ENCODE assay signal across 8 cellular contexts in the genomic region with DNA sequence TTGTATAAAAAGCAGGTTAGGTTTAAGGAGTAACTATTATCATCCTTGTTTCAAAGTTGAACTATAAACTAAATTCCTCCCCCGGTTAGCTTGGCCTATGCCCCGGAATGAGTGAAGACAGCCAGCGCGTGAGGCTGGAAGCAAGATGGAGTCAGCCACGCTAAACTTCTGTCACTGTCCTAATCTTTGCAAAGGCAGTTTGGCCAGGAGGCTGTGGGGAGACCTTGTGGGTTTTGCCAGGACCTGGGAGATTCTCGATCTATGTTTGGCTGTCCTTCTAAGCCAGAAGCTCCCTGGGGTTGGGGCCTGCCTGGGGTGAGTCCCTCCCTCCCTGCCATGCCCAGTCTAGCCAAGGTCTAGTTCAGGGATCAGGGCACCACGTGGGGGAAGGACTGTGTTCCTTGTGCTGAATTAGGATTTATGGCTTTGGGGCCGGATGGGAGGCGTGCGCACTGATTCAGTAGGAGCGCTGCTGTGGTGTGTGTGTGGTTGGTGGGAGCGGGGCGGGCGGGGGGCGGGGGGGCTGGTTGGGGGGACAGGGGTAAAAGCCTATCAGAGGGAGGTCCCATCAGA. TPM values are rescaled to one million over a fixed set of nuclear protein-coding genes. Genes with fewer than 3 reads are reported as not detected.
DNase-seq lines count a peak whose midpoint lies in the region; ATAC-seq and TF ChIP-seq lines count a peak whose summit lies in the region.

No MANE protein-coding gene starts in this region.

- no peaks in the 10 kb centered on the region for H3K9me3 Mint-ChIP-seq in central memory CD8-positive, alpha-beta T cell

- H3K9me3 ChIP-seq in SK-N-SH (no peaks in the 10 kb centered on the region), thymus (ENCODE audit: control insufficient read depth) (peaks cover 2% of the 10 kb centered on the region)

- no peaks in the 10 kb centered on the region for H3K36me3 Mint-ChIP-seq in central memory CD8-positive, alpha-beta T cell (ENCODE audit: insufficient read depth)

- peak overlapping the region; percentile 79; the same call in 1 of the 2 replicates for H3K9ac ChIP-seq in SK-N-SH

- H3K36me3 ChIP-seq in SK-N-SH (replicated peaks in 1 of 2; ENCODE audit: control insufficient read depth in 1 of 2, insufficient read depth in 2 of 2, low read length in 1 of 2) (no peaks in the 10 kb centered on the region), thymus (ENCODE audit: control insufficient read depth, insufficient read depth) (no peaks in the 10 kb centered on the region)

- H3K4me1 ChIP-seq in SK-N-SH (ENCODE audit: control insufficient read depth in 1 of 2, insufficient read depth in 2 of 2, low read depth in 1 of 2, low read length in 1 of 2) (peaks cover 0 to 10% of the 10 kb centered on the region in 2 experiments; a peak in 1 of 4 replicates), thymus (ENCODE audit: control insufficient read depth, insufficient read depth, low read length) (no peaks in the 10 kb centered on the region)

- TF ChIP-seq RAD21 in SK-N-SH (IDR thresholded peaks at IDR 0.05; ENCODE audit: low read length) = no peak

- in situ Hi-C loops in G401 (cut with HindIII; ENCODE audit: low sequenced_read_pairs) = no loop called here

- CTCF ChIA-PET in SK-N-SH (lab: Yijun Ruan, JAX) = interaction anchor here (0.6 to 8.3 kb wide), 4 partner anchors 35 to 142 kb away, joined by 3 to 79 read pairs (median 8); no protein-coding TSS in a partner anchor

- H3K4me3 Mint-ChIP-seq in central memory CD8-positive, alpha-beta T cell = peak overlapping the region; percentile 63

- H3K27me3 Mint-ChIP-seq in central memory CD8-positive, alpha-beta T cell = peaks cover 32% of the 10 kb centered on the region

- DNase-seq in G401 (ENCODE audit: low spot score) (peak; percentile 29), SK-N-SH (peak; percentile 83), medulla oblongata (ENCODE audit: extremely low spot score) (peak; percentile 39), middle frontal gyrus (ENCODE audit: extremely low spot score, low spot score) (no peak), ecto neural progenitor cell (ENCODE audit: low spot score) (no peak)
- DNase-seq in central memory CD8-positive, alpha-beta T cell (ENCODE audit: low spot score in 2 of 2) = no peak

- no peak; a peak in 1 of 4 replicates for TF ChIP-seq EP300 in SK-N-SH (IDR thresholded peaks at IDR 0.05; ENCODE audit: borderline replicate concordance in 1 of 2, low read depth in 1 of 2, low read length in 1 of 2)

- H3K4me2 ChIP-seq in SK-N-SH = peak overlapping the region; percentile 87; the same call in 1 of the 2 replicates

- peaks cover 12% of the 10 kb centered on the region for H3K4me1 Mint-ChIP-seq in central memory CD8-positive, alpha-beta T cell

- peak overlapping the region; percentile 96 for H2AFZ ChIP-seq in SK-N-SH (ENCODE audit: low read depth)

- ATAC-seq in central memory CD8-positive, alpha-beta T cell (replicated peaks; ENCODE audit: extremely low read depth, poor library complexity, severe bottlenecking) = no peak
- no peak for ATAC-seq in GM18867 (IDR thresholded peaks at IDR 0.05; ENCODE audit: unreplicated experiment)

- TF ChIP-seq CTCF in SK-N-SH (IDR thresholded peaks at IDR 0.05) = no peak

- peak overlapping the region; percentile 68 for H3K27ac Mint-ChIP-seq in central memory CD8-positive, alpha-beta T cell (ENCODE audit: low read depth)

- H3K4me3 ChIP-seq in SK-N-SH (ENCODE audit: low read depth in 2 of 2, low read length in 1 of 2) = peak overlapping the region; percentile 61 to 81
- no peak overlapping the region for H3K4me3 ChIP-seq in thymus (ENCODE audit: low read length)

- H3K27me3 ChIP-seq in SK-N-SH (ENCODE audit: insufficient read depth) (no peaks in the 10 kb centered on the region), thymus (ENCODE audit: control insufficient read depth, insufficient read depth) (peaks cover 28% of the 10 kb centered on the region)

- H3K9me2 ChIP-seq in SK-N-SH = no peaks in the 10 kb centered on the region

- peaks cover 40% of the 10 kb centered on the region; the same call in 1 of the 2 replicates for H3K79me2 ChIP-seq in SK-N-SH (ENCODE audit: insufficient read depth)

- H3F3A ChIP-seq in SK-N-SH (replicated peaks; ENCODE audit: insufficient read depth) = peaks cover 16% of the 10 kb centered on the region

- peak overlapping the region in 1 of 2 experiments; percentile 83; a peak in 2 of 4 replicates for H3K27ac ChIP-seq in SK-N-SH (ENCODE audit: low read depth in 2 of 2, low read length in 1 of 2)
- H3K27ac ChIP-seq in thymus (ENCODE audit: low read depth) = peak overlapping the region; percentile 42

- WGBS in SK-N-SH (ENCODE audit: low lambda C conversion rate) = 51% methylated on average over 15 of the region's 15 CpGs
- WGBS in thymus = 33% methylated on average over 15 of the region's 15 CpGs

- peaks cover 7% of the 10 kb centered on the region; the same call in 1 of the 2 replicates for H4K20me1 ChIP-seq in SK-N-SH (ENCODE audit: insufficient read depth)

- POLR2A ChIA-PET in SK-N-SH (lab: Yijun Ruan, JAX) = interaction anchor here (0.5 to 0.8 kb wide), 3 partner anchors 40 to 639 kb away, joined by 3 read pairs; no protein-coding TSS in a partner anchor

TF ChIP-seq in SK-N-SH, 30 proteins besides CTCF, POLR2A, EP300 and RAD21:
- TF ChIP-seq, protein P1, sequence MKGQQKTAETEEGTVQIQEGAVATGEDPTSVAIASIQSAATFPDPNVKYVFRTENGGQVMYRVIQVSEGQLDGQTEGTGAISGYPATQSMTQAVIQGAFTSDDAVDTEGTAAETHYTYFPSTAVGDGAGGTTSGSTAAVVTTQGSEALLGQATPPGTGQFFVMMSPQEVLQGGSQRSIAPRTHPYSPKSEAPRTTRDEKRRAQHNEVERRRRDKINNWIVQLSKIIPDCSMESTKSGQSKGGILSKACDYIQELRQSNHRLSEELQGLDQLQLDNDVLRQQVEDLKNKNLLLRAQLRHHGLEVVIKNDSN (IDR thresholded peaks at IDR 0.05; ENCODE audit: borderline replicate concordance, low read depth) = peak; percentile 13; the same call in 1 of the 2 replicates
- no peak for TF ChIP-seq NRF1 (IDR thresholded peaks at IDR 0.05; ENCODE audit: low read depth, low read length)
- TF ChIP-seq SMC3 (IDR thresholded peaks at IDR 0.05; ENCODE audit: low read depth, low read length) = no peak
- no peak for TF ChIP-seq TEAD4 (IDR thresholded peaks at IDR 0.05; ENCODE audit: borderline replicate concordance, insufficient read depth)
- TF ChIP-seq, protein P2, sequence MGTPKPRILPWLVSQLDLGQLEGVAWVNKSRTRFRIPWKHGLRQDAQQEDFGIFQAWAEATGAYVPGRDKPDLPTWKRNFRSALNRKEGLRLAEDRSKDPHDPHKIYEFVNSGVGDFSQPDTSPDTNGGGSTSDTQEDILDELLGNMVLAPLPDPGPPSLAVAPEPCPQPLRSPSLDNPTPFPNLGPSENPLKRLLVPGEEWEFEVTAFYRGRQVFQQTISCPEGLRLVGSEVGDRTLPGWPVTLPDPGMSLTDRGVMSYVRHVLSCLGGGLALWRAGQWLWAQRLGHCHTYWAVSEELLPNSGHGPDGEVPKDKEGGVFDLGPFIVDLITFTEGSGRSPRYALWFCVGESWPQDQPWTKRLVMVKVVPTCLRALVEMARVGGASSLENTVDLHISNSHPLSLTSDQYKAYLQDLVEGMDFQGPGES (IDR thresholded peaks at IDR 0.05; ENCODE audit: low read depth, low read length) = no peak
- TF ChIP-seq RFX5 (IDR thresholded peaks at IDR 0.05; ENCODE audit: low read length) = no peak
- no peak for TF ChIP-seq EZH2phosphoT487 (IDR thresholded peaks at IDR 0.05; ENCODE audit: borderline replicate concordance, low read depth)
- no peak for TF ChIP-seq RCOR1 (IDR thresholded peaks at IDR 0.05; ENCODE audit: low read length)
- peak; percentile 85 for TF ChIP-seq MXI1 (IDR thresholded peaks at IDR 0.05; ENCODE audit: low read depth, low read length)
- TF ChIP-seq ELF1 (IDR thresholded peaks at IDR 0.05) = no peak
- no peak for TF ChIP-seq FOXJ3 (CRISPR knock-in tag; IDR thresholded peaks at IDR 0.05)
- TF ChIP-seq FOSL2 (IDR thresholded peaks at IDR 0.05; ENCODE audit: borderline replicate concordance, low read depth) = no peak
- TF ChIP-seq CHD2 (IDR thresholded peaks at IDR 0.05; ENCODE audit: low read length, partially characterized antibody) = no peak
- TF ChIP-seq TAF1 (IDR thresholded peaks at IDR 0.05; ENCODE audit: borderline replicate concordance, low read depth, low read length) = no peak
- TF ChIP-seq TCF12 (IDR thresholded peaks at IDR 0.05) = no peak
- TF ChIP-seq POLR2AphosphoS5 (IDR thresholded peaks at IDR 0.05; ENCODE audit: low read depth, low read length) = no peak
- TF ChIP-seq NFIC (IDR thresholded peaks at IDR 0.05; ENCODE audit: borderline replicate concordance) = no peak

RNA-seq across cellular contexts. Expression of a gene that starts 0.9 kb away (rescaled TPM):
- total RNA-seq in G401 (2014; rRNA removed; shearing (Covaris generic)) = 19.4 and 28.3 TPM in 2 replicates
- polyA plus RNA-seq in SK-N-SH (2012; rRNA removed) (20.2 and 26.4 TPM in 2 replicates), thymus (14.6 TPM)
- polyA plus RNA-seq in SK-N-SH (2012; cell fraction: cytosol; rRNA removed) = 13.9 and 18.4 TPM in 2 replicates
- polyA plus RNA-seq in SK-N-SH (2012; cell fraction: nucleus; rRNA removed) = 29.0 and 37.8 TPM in 2 replicates

Comparison
In these comparisons a context has a peak if more than half of its experiments do, and no peak if none do; other contexts are left out.
1. DNase-seq: peak in G401 (single experiment), SK-N-SH (single experiment) and medulla oblongata (single experiment); none in central memory CD8-positive, alpha-beta T cell (0 of 2), middle frontal gyrus (single experiment) and ecto neural progenitor cell (single experiment).